30 cellular contexts compared by ENCODE assay signal in genomic region chr17:73605444-73605843, GRCh38.
"Had no signal": no experiment of that assay in that cellular context is flagged by ENCODE, and none has a peak within 500 bp of the region (broad histone marks: within the 10 kb centered on the region; RNA-seq: fewer than 3 reads in every experiment).

No MANE protein-coding gene starts in this region.

- H3K4me1 ChIP-seq: lower lobe of right lung, suprapubic skin, tibial artery, upper lobe of right lung, uterus had no signal

- H3K9ac ChIP-seq: neural progenitor cell had no signal

- H2AFZ ChIP-seq: neural progenitor cell had no signal

- H3K27me3 Mint-ChIP-seq: naive thymus-derived CD8-positive, alpha-beta T cell; stimulated activated naive CD8-positive, alpha-beta T cell treated with anti-CD3 and anti-CD28 coated beads, Interleukin-15, Interleukin-2, amounts not matched to agents 100 ng/mL and 50 ng/mL, for 24 hours had no signal

- H3K36me3 ChIP-seq: lower lobe of right lung, neural progenitor cell, neutrophil, ovary, right atrium auricular region, suprapubic skin, thoracic aorta, tibial artery, upper lobe of right lung, uterus had no signal

- H3K4me2 ChIP-seq: neural progenitor cell had no signal

- H3K9me3 ChIP-seq: lower lobe of right lung, neutrophil, ovary, right atrium auricular region, suprapubic skin, thoracic aorta, tibial artery, upper lobe of right lung, uterus had no signal

- ATAC-seq: left cardiac atrium; left lobe of liver; lower lobe of right lung; naive thymus-derived CD8-positive, alpha-beta T cell; sciatic nerve; stimulated activated effector memory CD8-positive, alpha-beta T cell treated with anti-CD3 and anti-CD28 coated beads, Interleukin-12 subunit alpha, Interleukin-12 subunit beta, amount 100 ng/mL, for 72 hours; upper lobe of right lung had no signal

- H3K36me3 Mint-ChIP-seq: stimulated activated effector memory CD8-positive, alpha-beta T cell treated with anti-CD3 and anti-CD28 coated beads, Interleukin-12 subunit alpha, Interleukin-12 subunit beta, amount 100 ng/mL, for 72 hours had no signal

- H3K27ac Mint-ChIP-seq: progenitor cell of endocrine pancreas; stimulated activated effector memory CD8-positive, alpha-beta T cell treated with anti-CD3 and anti-CD28 coated beads, Interleukin-12 subunit alpha, Interleukin-12 subunit beta, amount 100 ng/mL, for 72 hours; stimulated activated naive CD8-positive, alpha-beta T cell treated with anti-CD3 and anti-CD28 coated beads, Interleukin-15, Interleukin-2, amounts not matched to agents 100 ng/mL and 50 ng/mL, for 24 hours had no signal

- DNase-seq: hippocampal formation; kidney glomerular epithelial cell; left cardiac atrium; lower lobe of right lung; mammary epithelial cell; mesenchymal stem cell; naive thymus-derived CD8-positive, alpha-beta T cell; occipital lobe; ovary; stimulated activated CD4-positive, alpha-beta T cell treated with anti-CD3 and anti-CD28 coated beads, Interleukin-12 subunit alpha, Interleukin-12 subunit beta, amount 100 ng/mL, for 4 hours; stimulated activated CD4-positive, alpha-beta T cell treated with anti-CD3 and anti-CD28 coated beads, Interleukin-15, amount 100 ng/mL, for 24 hours; stimulated activated CD4-positive, alpha-beta T cell treated with anti-CD3 and anti-CD28 coated beads, Interleukin-2, amount 100 ng/mL, for 24 hours; stimulated activated CD4-positive, alpha-beta T cell treated with anti-CD3 and anti-CD28 coated beads, Interleukin-4, amount 100 ng/mL, for 1 hour; stimulated activated naive CD4-positive, alpha-beta T cell; tibial artery; trophoblast cell; upper lobe of right lung; uterus had no signal

- H3K27me3 ChIP-seq: neural progenitor cell, neutrophil, ovary, right atrium auricular region, tibial artery, upper lobe of right lung, uterus had no signal

- H3K27ac ChIP-seq: lower lobe of right lung, neural progenitor cell, neutrophil, ovary, right atrium auricular region, skin epidermis, suprapubic skin, thoracic aorta, tibial artery, upper lobe of right lung, uterus had no signal

- H3K4me3 ChIP-seq: lower lobe of right lung, neural progenitor cell, ovary, right atrium auricular region, skin epidermis, suprapubic skin, thoracic aorta, tibial artery, upper lobe of right lung, uterus had no signal

- H3K9me3 Mint-ChIP-seq: naive thymus-derived CD8-positive, alpha-beta T cell; nephron; stimulated activated effector memory CD8-positive, alpha-beta T cell treated with anti-CD3 and anti-CD28 coated beads, Interleukin-12 subunit alpha, Interleukin-12 subunit beta, amount 100 ng/mL, for 72 hours; stimulated activated naive CD8-positive, alpha-beta T cell treated with anti-CD3 and anti-CD28 coated beads, Interleukin-15, Interleukin-2, amounts not matched to agents 100 ng/mL and 50 ng/mL, for 24 hours had no signal

- H3K4me3 Mint-ChIP-seq: naive thymus-derived CD8-positive, alpha-beta T cell; nephron; neural progenitor cell; stimulated activated effector memory CD8-positive, alpha-beta T cell treated with anti-CD3 and anti-CD28 coated beads, Interleukin-12 subunit alpha, Interleukin-12 subunit beta, amount 100 ng/mL, for 72 hours; stimulated activated naive CD8-positive, alpha-beta T cell treated with anti-CD3 and anti-CD28 coated beads, Interleukin-15, Interleukin-2, amounts not matched to agents 100 ng/mL and 50 ng/mL, for 24 hours had no signal
